9 cellular contexts compared by ENCODE assay signal in genomic region chr4:26163425-26164362, GRCh38.
"Had no signal": no experiment of that assay in that cellular context is flagged by ENCODE, and none has a peak within 500 bp of the region (broad histone marks: within the 10 kb centered on the region; RNA-seq: fewer than 3 reads in every experiment).

No MANE protein-coding gene starts in this region.

- H3K27ac ChIP-seq: pancreas, tibial nerve had no signal

- ATAC-seq: activated CD4-positive, alpha-beta T cell treated with anti-CD3 and anti-CD28 coated beads for 36 hours; activated naive CD8-positive, alpha-beta T cell treated with anti-CD3 and anti-CD28 coated beads, Interleukin-2, amount 50 U/mL, for 24 hours; pancreas had no signal

- H3K4me3 Mint-ChIP-seq: activated CD4-positive, alpha-beta T cell treated with anti-CD3 and anti-CD28 coated beads for 36 hours; activated naive CD8-positive, alpha-beta T cell treated with anti-CD3 and anti-CD28 coated beads, Interleukin-2, amount 50 U/mL, for 24 hours; activated T-cell treated with anti-CD3 and anti-CD28 coated beads, Interleukin-2, amount 50 U/mL, for 24 hours; T-helper 2 cell treated with Interferon-gamma antibody and Interleukin-4, amounts not matched to agents 5 μg/mL and 100 μg/mL, for 36 hours had no signal

- H3K4me3 ChIP-seq: pancreas, tibial nerve had no signal

- H3K27me3 ChIP-seq: pancreas, tibial nerve had no signal

- H3K4me1 ChIP-seq: pancreas, tibial nerve had no signal

- H3K36me3 ChIP-seq: pancreas, tibial nerve had no signal

- H3K9me3 ChIP-seq: pancreas, tibial nerve had no signal

- H3K27me3 Mint-ChIP-seq: activated CD4-positive, alpha-beta T cell treated with anti-CD3 and anti-CD28 coated beads for 36 hours; activated naive CD8-positive, alpha-beta T cell treated with anti-CD3 and anti-CD28 coated beads, Interleukin-2, amount 50 U/mL, for 24 hours; activated T-cell treated with anti-CD3 and anti-CD28 coated beads, Interleukin-2, amount 50 U/mL, for 24 hours had no signal

- H3K27ac Mint-ChIP-seq: activated CD4-positive, alpha-beta T cell treated with anti-CD3 and anti-CD28 coated beads for 36 hours; activated naive CD8-positive, alpha-beta T cell treated with anti-CD3 and anti-CD28 coated beads, Interleukin-2, amount 50 U/mL, for 24 hours; activated T-cell treated with anti-CD3 and anti-CD28 coated beads, Interleukin-2, amount 50 U/mL, for 24 hours had no signal

- DNase-seq: activated CD4-positive, alpha-beta T cell treated with anti-CD3 and anti-CD28 coated beads for 36 hours; activated naive CD8-positive, alpha-beta T cell treated with anti-CD3 and anti-CD28 coated beads, Interleukin-2, amount 50 U/mL, for 24 hours; activated T-cell treated with anti-CD3 and anti-CD28 coated beads, Interleukin-2, amount 50 U/mL, for 24 hours; effector CD8-positive, alpha-beta T cell; hypothalamus; kidney glomerular epithelial cell; pancreas had no signal
